Comparison of ENCODE assay signal across 9 cellular contexts in the genomic region with DNA sequence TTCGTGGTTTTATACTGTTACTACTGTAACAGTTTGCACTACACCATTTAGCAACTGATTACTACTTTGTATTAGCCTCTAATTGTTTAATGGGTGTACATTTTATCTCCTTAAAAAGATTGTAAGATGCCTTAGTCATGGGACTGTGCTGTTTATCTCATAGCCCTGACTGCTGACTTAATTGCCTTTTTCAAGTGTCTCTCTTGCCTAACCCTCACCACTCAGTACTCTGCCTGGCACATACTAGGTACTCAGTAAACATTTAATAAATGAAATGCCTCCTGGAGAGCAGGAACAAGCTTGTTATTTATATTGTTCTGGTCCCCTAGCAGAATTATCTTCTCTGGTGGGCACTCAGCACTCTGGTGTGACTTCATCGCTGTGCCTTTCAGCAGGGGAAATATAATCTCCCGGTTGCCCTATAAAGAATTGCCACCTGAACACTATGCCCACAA. TPM values are rescaled to one million over a fixed set of nuclear protein-coding genes. Genes with fewer than 3 reads are reported as not detected.
A peak's percentile ranks its signal among the peaks of the same experiment; 100 is the strongest.
DNase-seq lines count a peak whose midpoint lies in the region; ATAC-seq and TF ChIP-seq lines count a peak whose summit lies in the region.
"Had no signal": no experiment of that assay in that cellular context is flagged by ENCODE, and none has a peak within 500 bp of the region (broad histone marks: within the 10 kb centered on the region; RNA-seq: fewer than 3 reads in every experiment).

No MANE protein-coding gene starts in this region.

- H3K14ac ChIP-seq in IMR-90 (replicated peaks; ENCODE audit: low read depth, low read length) = no peak overlapping the region

- no peak overlapping the region for H4K5ac ChIP-seq in IMR-90 (ENCODE audit: low read depth, low read length)

- H3K4me1 ChIP-seq in BLaER1 treated with 17β-estradiol and CSF1 and Interleukin-3, amounts not matched to agents 10 nM and 100 nM = peaks cover 28 to 54% (median 38%) of the 10 kb centered on the region in 10 experiments
- H3K4me1 ChIP-seq in IMR-90 (ENCODE audit: control insufficient read depth, insufficient read depth, low read length) = peaks cover 8% of the 10 kb centered on the region; the same call in 1 of the 2 replicates
- peaks cover 3% of the 10 kb centered on the region for H3K4me1 ChIP-seq in right cardiac atrium (ENCODE audit: control insufficient read depth, insufficient read depth, low read length)

- H2BK120ac ChIP-seq in IMR-90 (ENCODE audit: low read depth, low read length) = no peak overlapping the region

- no peak overlapping the region for H4K8ac ChIP-seq in IMR-90 (ENCODE audit: low read depth in 2 of 2, low read length in 2 of 2)

- ATAC-seq in IMR-90 (ENCODE audit: low read depth) = no peak
- ATAC-seq in memory B cell (ENCODE audit: low read depth) = no peak
- no peak for ATAC-seq in HG03442 (IDR thresholded peaks at IDR 0.05; ENCODE audit: unreplicated experiment)
- no peak for ATAC-seq in right cardiac atrium

- H4K91ac ChIP-seq in IMR-90 (ENCODE audit: insufficient read depth, low read depth, low read length) = no peak overlapping the region

- peak overlapping the region; percentile 91 for H3K27ac Mint-ChIP-seq in activated T-helper 2 cell treated with anti-CD3 and anti-CD28 coated beads, Interferon-gamma antibody, Interleukin-2, Interleukin-4, amounts not matched to agents 10 μg/mL and 5 μg/mL and 100 μg/mL, durations not matched to agents 14 hours and 24 hours and 36 hours
- peak overlapping the region; percentile 97 for H3K27ac Mint-ChIP-seq in memory B cell

- no peak overlapping the region for H3K23ac ChIP-seq in IMR-90 (ENCODE audit: low read depth, low read length)

- peak overlapping the region in 10 of 11 experiments; percentile 58 to 96 (median 96); a peak in 19 of 22 replicates for H3K27ac ChIP-seq in BLaER1 treated with 17β-estradiol and CSF1 and Interleukin-3, amounts not matched to agents 10 nM and 100 nM
- H3K27ac ChIP-seq in IMR-90 (ENCODE audit: insufficient read depth, low read length) (no peak overlapping the region), right cardiac atrium (ENCODE audit: low read length) (no peak overlapping the region)

- peaks cover 3% of the 10 kb centered on the region; the same call in 1 of the 2 replicates for H3K9me1 ChIP-seq in IMR-90 (ENCODE audit: insufficient read depth, low read length)

- no peak overlapping the region for H2BK5ac ChIP-seq in IMR-90 (ENCODE audit: low read depth, low read length, poor library complexity, severe bottlenecking)

- POLR2A ChIA-PET in IMR-90 (lab: Charles Lee; ENCODE audit: unreplicated experiment) = no interaction called here

- H3K9ac ChIP-seq in BLaER1 treated with 17β-estradiol and CSF1 and Interleukin-3, amounts not matched to agents 10 nM and 100 nM = peak overlapping the region; percentile 75 to 98 (median 95); a peak in 21 of 22 replicates
- H3K9ac ChIP-seq in IMR-90 (ENCODE audit: low read depth, low read length) = 0 out of 2 replicates have a peak overlapping the region, but pooled peaks have one; percentile 76

- H3K4me1 Mint-ChIP-seq in activated T-helper 2 cell treated with anti-CD3 and anti-CD28 coated beads, Interferon-gamma antibody, Interleukin-2, Interleukin-4, amounts not matched to agents 10 μg/mL and 5 μg/mL and 100 μg/mL, durations not matched to agents 14 hours and 24 hours and 36 hours (ENCODE audit: low read depth) = peaks cover 45% of the 10 kb centered on the region
- H3K4me1 Mint-ChIP-seq in memory B cell = peaks cover 30% of the 10 kb centered on the region

- H3K4me2 ChIP-seq in BLaER1 treated with 17β-estradiol and CSF1 and Interleukin-3, amounts not matched to agents 10 nM and 100 nM = peak overlapping the region; percentile 89 to 100 (median 96)
- peak overlapping the region; percentile 93; the same call in 1 of the 2 replicates for H3K4me2 ChIP-seq in IMR-90 (ENCODE audit: low read depth, low read length)

- peaks cover 3% of the 10 kb centered on the region for H3K36me3 Mint-ChIP-seq in activated T-helper 2 cell treated with anti-CD3 and anti-CD28 coated beads, Interferon-gamma antibody, Interleukin-2, Interleukin-4, amounts not matched to agents 10 μg/mL and 5 μg/mL and 100 μg/mL, durations not matched to agents 14 hours and 24 hours and 36 hours (ENCODE audit: low read depth)
- no peaks in the 10 kb centered on the region for H3K36me3 Mint-ChIP-seq in memory B cell

- no peak overlapping the region for H2AK9ac ChIP-seq in IMR-90 (replicated peaks; ENCODE audit: low read depth, low read length, poor library complexity)

- no peak overlapping the region for H3K56ac ChIP-seq in IMR-90 (ENCODE audit: extremely low read depth, insufficient read depth, low read length)

- peak overlapping the region; percentile 11; the same call in 1 of the 2 replicates for H3K4ac ChIP-seq in IMR-90 (ENCODE audit: low read depth, low read length)

- peaks cover 0 to 30% (median 15%) of the 10 kb centered on the region in 11 experiments; a peak in 12 of 22 replicates for H4K20me1 ChIP-seq in BLaER1 treated with 17β-estradiol and CSF1 and Interleukin-3, amounts not matched to agents 10 nM and 100 nM
- H4K20me1 ChIP-seq in IMR-90 (ENCODE audit: insufficient read depth, low read length) = peaks cover 4% of the 10 kb centered on the region

- H2AK5ac ChIP-seq in IMR-90 (ENCODE audit: low read depth, low read length) = no peak overlapping the region

- H3K4me3 Mint-ChIP-seq in activated T-helper 2 cell treated with anti-CD3 and anti-CD28 coated beads, Interferon-gamma antibody, Interleukin-2, Interleukin-4, amounts not matched to agents 10 μg/mL and 5 μg/mL and 100 μg/mL, durations not matched to agents 14 hours and 24 hours and 36 hours (ENCODE audit: low read depth) = peak overlapping the region; percentile 89
- peak overlapping the region; percentile 86 for H3K4me3 Mint-ChIP-seq in memory B cell

- no peak for TF ChIP-seq RAD21 in IMR-90 (IDR thresholded peaks at IDR 0.05; ENCODE audit: low read length)

- no peaks in the 10 kb centered on the region for H3K9me3 Mint-ChIP-seq in activated T-helper 2 cell treated with anti-CD3 and anti-CD28 coated beads, Interferon-gamma antibody, Interleukin-2, Interleukin-4, amounts not matched to agents 10 μg/mL and 5 μg/mL and 100 μg/mL, durations not matched to agents 14 hours and 24 hours and 36 hours
- no peaks in the 10 kb centered on the region for H3K9me3 Mint-ChIP-seq in memory B cell

- no TSS peak for BruUV-seq in IMR-90 (replicated peaks; lab: Mats Ljungman, UMichigan)

- no peak overlapping the region for H2BK20ac ChIP-seq in IMR-90 (ENCODE audit: low read depth, low read length)

- H3K36me3 ChIP-seq in BLaER1 treated with 17β-estradiol and CSF1 and Interleukin-3, amounts not matched to agents 10 nM and 100 nM = no peaks in the 10 kb centered on the region
- no peaks in the 10 kb centered on the region for H3K36me3 ChIP-seq in IMR-90 (ENCODE audit: control insufficient read depth, insufficient read depth, low read length)

- H3K27me3 Mint-ChIP-seq in activated T-helper 2 cell treated with anti-CD3 and anti-CD28 coated beads, Interferon-gamma antibody, Interleukin-2, Interleukin-4, amounts not matched to agents 10 μg/mL and 5 μg/mL and 100 μg/mL, durations not matched to agents 14 hours and 24 hours and 36 hours (ENCODE audit: low read depth) = peaks cover 4% of the 10 kb centered on the region
- H3K27me3 Mint-ChIP-seq in memory B cell = no peaks in the 10 kb centered on the region

- dilution Hi-C loops in IMR-90 (cut with HindIII; ENCODE audit: low sequenced_read_pairs, unreplicated experiment) = no loop called here

- no peak for TF ChIP-seq CTCF in IMR-90 (conservative IDR thresholded peaks at IDR 0.05; ENCODE audit: low read depth, low read length)

- H3K79me1 ChIP-seq in IMR-90 (ENCODE audit: low read depth in 1 of 2, low read length in 2 of 2) = peaks cover 4 to 21% of the 10 kb centered on the region in 2 experiments; a peak in 2 of 4 replicates

- H2AFZ ChIP-seq in IMR-90 (replicated peaks; ENCODE audit: low read length, poor library complexity) = no peak overlapping the region

- peak overlapping the region; percentile 71 to 95 (median 90) for H3K4me3 ChIP-seq in BLaER1 treated with 17β-estradiol and CSF1 and Interleukin-3, amounts not matched to agents 10 nM and 100 nM
- H3K4me3 ChIP-seq in IMR-90 (ENCODE audit: insufficient read depth, low read depth, low read length) = no peak overlapping the region
- H3K4me3 ChIP-seq in right cardiac atrium (ENCODE audit: low read length) = no peak overlapping the region

- no peaks in the 10 kb centered on the region for H3K27me3 ChIP-seq in BLaER1 treated with 17β-estradiol and CSF1 and Interleukin-3, amounts not matched to agents 10 nM and 100 nM
- H3K27me3 ChIP-seq in IMR-90 (ENCODE audit: control insufficient read depth, insufficient read depth, low read length) (no peaks in the 10 kb centered on the region), right cardiac atrium (ENCODE audit: control insufficient read depth, insufficient read depth) (no peaks in the 10 kb centered on the region)

- H3K18ac ChIP-seq in IMR-90 (ENCODE audit: low read depth, low read length) = no peak overlapping the region

- DNase-seq in IMR-90 = peak; percentile 34
- DNase-seq in activated T-helper 2 cell treated with anti-CD3 and anti-CD28 coated beads, Interferon-gamma antibody, Interleukin-2, Interleukin-4, amounts not matched to agents 10 μg/mL and 5 μg/mL and 100 μg/mL, durations not matched to agents 14 hours and 24 hours and 36 hours (ENCODE audit: low spot score) = no peak
- no peak for DNase-seq in memory B cell (ENCODE audit: low spot score in 2 of 2)
- no peak for DNase-seq in amygdala (lab: John Stamatoyannopoulos, UW)
- DNase-seq in right cardiac atrium = no peak
- no peak for DNase-seq in KBM-7
- DNase-seq: NCI-H446 treated with DMSO at 0.1 percent for 48 hours had no signal

- H2BK15ac ChIP-seq in IMR-90 (ENCODE audit: low read depth, low read length) = no peak overlapping the region

- in situ Hi-C loops in IMR-90 (cut with MboI; ENCODE audit: low sequenced_read_pairs) (loop anchor here (25.0 kb wide), 1 partner anchor 522 kb away; no protein-coding TSS in a partner anchor), KBM-7 (cut with MboI; ENCODE audit: low pct_unique_long_range_greater_than_20kb, low sequenced_read_pairs) (no loop called here)

- intact Hi-C loops in IMR-90 (cut with micrococcal nuclease) (no loop called here), right cardiac atrium (cut with DNase I) (no loop called here)
- intact Hi-C loops in activated T-helper 2 cell treated with anti-CD3 and anti-CD28 coated beads, Interferon-gamma antibody, Interleukin-2, Interleukin-4, amounts not matched to agents 10 μg/mL and 5 μg/mL and 100 μg/mL, durations not matched to agents 14 hours and 24 hours and 36 hours (cut with micrococcal nuclease) = loop anchor here (5.0 kb wide), 1 partner anchor 112 kb away; no protein-coding TSS in a partner anchor

- CTCF ChIA-PET in IMR-90 (lab: Yijun Ruan, JAX) = no interaction called here

- no CpG with 5 or more reads among the region's 3 CpGs for WGBS in IMR-90 (ENCODE audit: extremely low coverage in 2 of 2, insufficient read length in 1 of 2), 2 experiments
- 66% methylated on average over 3 of the region's 3 CpGs for WGBS in right cardiac atrium

- no peaks in the 10 kb centered on the region for H3K9me3 ChIP-seq in BLaER1 treated with 17β-estradiol and CSF1 and Interleukin-3, amounts not matched to agents 10 nM and 100 nM (replicated peaks in 1 of 11)
- no peaks in the 10 kb centered on the region for H3K9me3 ChIP-seq in IMR-90 (ENCODE audit: control insufficient read depth, insufficient read depth, low read length)
- H3K9me3 ChIP-seq in right cardiac atrium (ENCODE audit: control insufficient read depth, low read length) = no peaks in the 10 kb centered on the region

- no peak for TF ChIP-seq POLR2A in IMR-90 (IDR thresholded peaks at IDR 0.05; ENCODE audit: low read depth, low read length)

RNA-seq across cellular contexts. Expression of a gene that starts 1.7 kb away (rescaled TPM):
- total RNA-seq in IMR-90 (2012; rRNA removed) (24.2 and 27.6 TPM in 2 replicates), right cardiac atrium (10 to 100 TPM; 13.9 to 20.8 (median 17.4) TPM)
- polyA plus RNA-seq in IMR-90 (2012; rRNA removed) (16.1 and 21.7 TPM in 2 replicates), right cardiac atrium (6.0 TPM)
- polyA plus RNA-seq in IMR-90 (2012; cell fraction: cytosol; rRNA removed) = 6.4 and 16.5 TPM in 2 replicates
- 39.6 and 54.6 TPM in 2 replicates for polyA plus RNA-seq in IMR-90 (2012; cell fraction: nucleus; rRNA removed; ENCODE audit: low replicate concordance)
- 35.5 and 37.1 TPM in 2 replicates for total RNA-seq in activated T-helper 2 cell treated with anti-CD3 and anti-CD28 coated beads, Interferon-gamma antibody, Interleukin-2, Interleukin-4, amounts not matched to agents 10 μg/mL and 5 μg/mL and 100 μg/mL, durations not matched to agents 14 hours and 24 hours and 36 hours

Comparison
In these comparisons a context has a peak if more than half of its experiments do, and no peak if none do; other contexts are left out.
1. H3K27ac ChIP-seq: peak in BLaER1 treated with 17β-estradiol and CSF1 and Interleukin-3, amounts not matched to agents 10 nM and 100 nM (10 of 11); none in IMR-90 (single experiment) and right cardiac atrium (single experiment).
2. H3K4me3 ChIP-seq: peak in BLaER1 treated with 17β-estradiol and CSF1 and Interleukin-3, amounts not matched to agents 10 nM and 100 nM (10 of 10); none in IMR-90 (single experiment) and right cardiac atrium (single experiment).